31 cellular contexts compared by ENCODE assay signal in genomic region chr4:175656615-175657014, GRCh38.
"Had no signal": no experiment of that assay in that cellular context is flagged by ENCODE, and none has a peak within 500 bp of the region (broad histone marks: within the 10 kb centered on the region; RNA-seq: fewer than 3 reads in every experiment).

No MANE protein-coding gene starts in this region.

- H3K36me3 Mint-ChIP-seq: activated naive CD4-positive, alpha-beta T cell treated with anti-CD3 and anti-CD28 coated beads, Interleukin-2, amount 50 U/mL, for 72 hours; IgD-negative memory B cell had no signal

- H3K4me3 ChIP-seq: SJCRH30, SK-N-MC had no signal

- H3K4me1 Mint-ChIP-seq: IgD-negative memory B cell had no signal

- H3K4me1 ChIP-seq: SJCRH30 had no signal

- H3K9me3 Mint-ChIP-seq: activated CD8-positive, alpha-beta T cell treated with anti-CD3 and anti-CD28 coated beads for 36 hours; activated naive CD4-positive, alpha-beta T cell treated with anti-CD3 and anti-CD28 coated beads, Interleukin-2, amount 50 U/mL, for 72 hours; activated T-cell treated with anti-CD3 and anti-CD28 coated beads, Interleukin-2, amount 50 U/mL, for 24 hours; activated T-helper 2 cell treated with anti-CD3 and anti-CD28 coated beads, Interferon-gamma antibody, Interleukin-2, Interleukin-4, amounts not matched to agents 10 μg/mL and 5 μg/mL and 100 μg/mL, durations not matched to agents 14 hours and 24 hours and 36 hours; IgD-negative memory B cell had no signal

- H3K36me3 ChIP-seq: SJCRH30, WERI-Rb-1 had no signal

- H3K4me3 Mint-ChIP-seq: activated CD8-positive, alpha-beta T cell treated with anti-CD3 and anti-CD28 coated beads for 36 hours; activated T-cell treated with anti-CD3 and anti-CD28 coated beads, Interleukin-2, amount 50 U/mL, for 24 hours; IgD-negative memory B cell had no signal

- ATAC-seq: activated CD8-positive, alpha-beta T cell treated with anti-CD3 and anti-CD28 coated beads for 36 hours; activated naive CD4-positive, alpha-beta T cell treated with anti-CD3 and anti-CD28 coated beads, Interleukin-2, amount 50 U/mL, for 72 hours; Panc1 had no signal

- H3K27me3 Mint-ChIP-seq: activated CD8-positive, alpha-beta T cell treated with anti-CD3 and anti-CD28 coated beads for 36 hours; activated T-cell treated with anti-CD3 and anti-CD28 coated beads, Interleukin-2, amount 50 U/mL, for 24 hours; IgD-negative memory B cell had no signal

- H3K9me3 ChIP-seq: SJCRH30 had no signal

- H3K27ac Mint-ChIP-seq: activated CD8-positive, alpha-beta T cell treated with anti-CD3 and anti-CD28 coated beads for 36 hours; activated naive CD4-positive, alpha-beta T cell treated with anti-CD3 and anti-CD28 coated beads, Interleukin-2, amount 50 U/mL, for 72 hours; activated T-cell treated with anti-CD3 and anti-CD28 coated beads, Interleukin-2, amount 50 U/mL, for 24 hours; activated T-helper 2 cell treated with anti-CD3 and anti-CD28 coated beads, Interferon-gamma antibody, Interleukin-2, Interleukin-4, amounts not matched to agents 10 μg/mL and 5 μg/mL and 100 μg/mL, durations not matched to agents 14 hours and 24 hours and 36 hours; IgD-negative memory B cell had no signal

- H3K27ac ChIP-seq: SJCRH30, SK-N-MC, WERI-Rb-1 had no signal

- H3K27me3 ChIP-seq: SJCRH30 had no signal

- DNase-seq: activated CD4-positive, alpha-beta T cell treated with anti-CD3 and anti-CD28 coated beads for 1 hour; activated CD4-positive, alpha-beta T cell treated with anti-CD3 and anti-CD28 coated beads for 48 hours; activated CD4-positive, CD25-positive, alpha-beta regulatory T cell; activated CD8-positive, alpha-beta T cell treated with anti-CD3 and anti-CD28 coated beads for 36 hours; activated gamma-delta T cell; activated naive CD4-positive, alpha-beta T cell treated with Interleukin-2 at 50 U/mL for 16 hours; activated T-cell treated with anti-CD3 and anti-CD28 coated beads, Interleukin-2, amount 50 U/mL, for 24 hours; anterior cingulate cortex; cerebellar nuclear complex; Kasumi-1; KG1; NCI-H1092 treated with DMSO at 0.1 percent for 48 hours; NCI-H1417; NCI-H146; NCI-H187 treated with DMSO at 0.1 percent for 48 hours; NCI-H2081; NCI-H2171 treated with DMSO at 0.1 percent for 48 hours; NCI-H226; NCI-H446 treated with DMSO at 0.1 percent for 48 hours; NCI-H524; NCI-H69; NCI-H82; SHP77; SJCRH30; T1000; WERI-Rb-1 had no signal
